ENCODE assay signal across 2 cellular contexts in genomic region chr7:116215550-116215949, GRCh38.
TF ChIP-seq lines count a peak whose summit lies in the region.

No MANE protein-coding gene starts in this region.

TF ChIP-seq in HCT116, 20 proteins besides CTCF, POLR2A, EP300 and RAD21:
- no peak for TF ChIP-seq JUND (IDR thresholded peaks at IDR 0.05)
- TF ChIP-seq SP1 (IDR thresholded peaks at IDR 0.05; ENCODE audit: low read depth), result no peak
- no peak for TF ChIP-seq CEBPB (IDR thresholded peaks at IDR 0.05; ENCODE audit: low read depth)
- no peak for TF ChIP-seq ZNF274 (IDR thresholded peaks at IDR 0.05; ENCODE audit: low read depth, low read length)

TF ChIP-seq in GM12878, 131 proteins besides CTCF, POLR2A, EP300 and RAD21:
- TF ChIP-seq SMARCA5 (IDR thresholded peaks at IDR 0.05) (no peak), IRF5 (IDR thresholded peaks at IDR 0.05; ENCODE audit: borderline replicate concordance) (no peak), RUNX3 (IDR thresholded peaks at IDR 0.05; ENCODE audit: low read length) (no peak), SRF (IDR thresholded peaks at IDR 0.05; ENCODE audit: low read depth in 2 of 2, low read length in 2 of 2) (no peak), EZH2 (IDR thresholded peaks at IDR 0.05; ENCODE audit: borderline replicate concordance, control insufficient read depth, low read depth, low read length) (no peak), BRCA1 (IDR thresholded peaks at IDR 0.05; ENCODE audit: low read depth, low read length) (no peak), EGR1 (IDR thresholded peaks at IDR 0.05; ENCODE audit: borderline replicate concordance in 1 of 2, low read depth in 2 of 2, low read length in 2 of 2) (no peak), TCF7 (IDR thresholded peaks at IDR 0.05; ENCODE audit: borderline replicate concordance) (no peak), IRF4 (IDR thresholded peaks at IDR 0.05; ENCODE audit: low read depth, low read length) (no peak), FOXM1 (IDR thresholded peaks at IDR 0.05; ENCODE audit: low read depth, low read length) (no peak), HDAC2 (IDR thresholded peaks at IDR 0.05) (no peak), BCL11A (IDR thresholded peaks at IDR 0.05; ENCODE audit: low read depth, low read length) (no peak), ETV6 (conservative IDR thresholded peaks at IDR 0.05 in 1 of 2, IDR thresholded peaks at IDR 0.05 in 1 of 2; ENCODE audit: borderline replicate concordance in 1 of 2, low read depth in 1 of 2) (no peak), E4F1 (IDR thresholded peaks at IDR 0.05; ENCODE audit: borderline replicate concordance, partially characterized antibody) (no peak), MEF2A (IDR thresholded peaks at IDR 0.05; ENCODE audit: insufficient read depth, low read depth, low read length) (no peak), FOS (IDR thresholded peaks at IDR 0.05; ENCODE audit: borderline replicate concordance, extremely low read depth, insufficient read length) (no peak), TCF12 (IDR thresholded peaks at IDR 0.05; ENCODE audit: low read depth, low read length) (no peak), MTA3 (IDR thresholded peaks at IDR 0.05; ENCODE audit: borderline replicate concordance, low read length) (no peak), CUX1 (IDR thresholded peaks at IDR 0.05; ENCODE audit: insufficient replicate concordance, low read depth, low read length) (no peak), NR2C2 (IDR thresholded peaks at IDR 0.05; ENCODE audit: borderline replicate concordance, control insufficient read depth, insufficient read length, low read depth) (no peak)
